In genomic region chr10:23067337-23067736, GRCh38 we compare ENCODE assay signal across 18 cellular contexts. TPM values are rescaled to one million over a fixed set of nuclear protein-coding genes. Genes with fewer than 3 reads are reported as not detected.
DNase-seq lines count a peak whose midpoint lies in the region; ATAC-seq, FAIRE-seq and TF ChIP-seq lines count a peak whose summit lies in the region.
"Had no signal": no experiment of that assay in that cellular context is flagged by ENCODE, and none has a peak within 500 bp of the region (broad histone marks: within the 10 kb centered on the region; RNA-seq: fewer than 3 reads in every experiment).

No MANE protein-coding gene starts in this region.

- intact Hi-C loops in K562 (cut with micrococcal nuclease), result loop anchor here (5.0 kb wide), 2 partner anchors 205 to 1075 kb away; no protein-coding TSS in a partner anchor
- intact Hi-C loops in A673 (cut with micrococcal nuclease; ENCODE audit: unreplicated experiment), result loop anchor here (5.0 to 10.0 kb wide), 3 partner anchors 80 to 1075 kb away; no protein-coding TSS in a partner anchor

- H3K27me3 ChIP-seq in K562 (ENCODE audit: control insufficient read depth in 2 of 2, insufficient read depth in 2 of 2, low read length in 2 of 2) (no peaks in the 10 kb centered on the region), neuronal stem cell (ENCODE audit: control insufficient read depth in 3 of 3, insufficient read depth in 3 of 3, low read depth in 1 of 3, low read length in 3 of 3) (no peaks in the 10 kb centered on the region), A673 (replicated peaks; ENCODE audit: insufficient read depth, low read depth, low read length, poor library complexity) (no peaks in the 10 kb centered on the region)

- TF ChIP-seq EP300 in K562 (IDR thresholded peaks at IDR 0.05; ENCODE audit: low read length), result no peak

- H3K27me3 Mint-ChIP-seq in activated naive CD4-positive, alpha-beta T cell treated with anti-CD3 and anti-CD28 coated beads, Interleukin-2, amount 50 U/mL, for 24 hours, result peaks cover 3% of the 10 kb centered on the region
- H3K27me3 Mint-ChIP-seq in nephron progenitor cell (ENCODE audit: low read depth, poor library complexity), result no peaks in the 10 kb centered on the region

- peak overlapping the region; percentile 76 for H3K27ac Mint-ChIP-seq in activated naive CD4-positive, alpha-beta T cell treated with anti-CD3 and anti-CD28 coated beads, Interleukin-2, amount 50 U/mL, for 24 hours
- H3K27ac Mint-ChIP-seq in nephron progenitor cell, result peak overlapping the region; percentile 66
- H3K27ac Mint-ChIP-seq: CD4-positive, alpha-beta memory T cell; H9 had no signal

- in situ Hi-C loops in K562 (cut with MboI), result loop anchor here (10.0 kb wide), 2 partner anchors 493 to 1063 kb away; partner anchors contain the start of gene DNAJC1

- CTCF ChIA-PET in K562 (lab: Yijun Ruan, JAX; ENCODE audit: low intra/inter-chr PET ratio) (interaction anchor here (1.3 to 1.5 kb wide), 2 partner anchors 79 to 493 kb away, joined by 3 to 4 read pairs; no protein-coding TSS in a partner anchor), A673 (lab: Charles Lee) (no interaction called here)

- no peak overlapping the region for H2BK120ac ChIP-seq in neuronal stem cell (ENCODE audit: low read depth, low read length)

- no peak overlapping the region for H3K18ac ChIP-seq in neuronal stem cell (ENCODE audit: low read length)

- H3K4me3 Mint-ChIP-seq in activated naive CD4-positive, alpha-beta T cell treated with anti-CD3 and anti-CD28 coated beads, Interleukin-2, amount 50 U/mL, for 24 hours, result no peak overlapping the region
- H3K4me3 Mint-ChIP-seq in nephron progenitor cell, result no peak overlapping the region
- H3K4me3 Mint-ChIP-seq: H9 had no signal

- H2AK5ac ChIP-seq in neuronal stem cell (ENCODE audit: low read depth, low read length), result no peak overlapping the region

- H3K9me1 ChIP-seq in K562 (ENCODE audit: control insufficient read depth, insufficient read depth, low read length), result no peaks in the 10 kb centered on the region

- H4K8ac ChIP-seq in neuronal stem cell (ENCODE audit: low read depth, low read length), result no peak overlapping the region

- no peak for DNase-seq in activated naive CD4-positive, alpha-beta T cell treated with Interleukin-2 at 50 U/mL for 16 hours
- DNase-seq in K562 (ENCODE audit: extremely low read depth in 1 of 4, low spot score in 3 of 4) (no peak), nephron progenitor cell (no peak), neuronal stem cell (ENCODE audit: low spot score) (no peak), cortex of kidney (lab: John Stamatoyannopoulos, UW) (no peak), A673 (ENCODE audit: low spot score) (no peak), kidney glomerular epithelial cell (lab: John Stamatoyannopoulos, UW) (no peak)
- DNase-seq: ACHN; Calu3; CD4-positive, alpha-beta memory T cell; COR-L47; GF-D8; H9 had no signal

- no peaks in the 10 kb centered on the region for H3K36me3 Mint-ChIP-seq in activated naive CD4-positive, alpha-beta T cell treated with anti-CD3 and anti-CD28 coated beads, Interleukin-2, amount 50 U/mL, for 24 hours
- no peaks in the 10 kb centered on the region for H3K36me3 Mint-ChIP-seq in nephron progenitor cell (ENCODE audit: low read depth)
- H3K36me3 Mint-ChIP-seq: CD4-positive, alpha-beta memory T cell had no signal

- H3K36me3 ChIP-seq in K562 (ENCODE audit: control insufficient read depth, insufficient read depth, low read length) (no peaks in the 10 kb centered on the region), neuronal stem cell (replicated peaks in 1 of 2; ENCODE audit: control insufficient read depth in 2 of 2, insufficient read depth in 2 of 2, low read length in 2 of 2) (no peaks in the 10 kb centered on the region), A673 (ENCODE audit: insufficient read depth, low read length, poor library complexity, severe bottlenecking) (no peaks in the 10 kb centered on the region)

- H2BK5ac ChIP-seq in neuronal stem cell (ENCODE audit: low read length), result no peak overlapping the region

- no peak overlapping the region for H2BK12ac ChIP-seq in neuronal stem cell (ENCODE audit: low read length)

- WGBS in K562 (ENCODE audit: insufficient coverage, low coverage, missing lambda C conversion rate), result 87% methylated on average over 8 of the region's 12 CpGs
- WGBS in neuronal stem cell (ENCODE audit: extremely low coverage in 2 of 2, insufficient read length in 2 of 2, insufficient replicate concordance in 1 of 2), 2 donors, result no CpG with 5 or more reads among the region's 12 CpGs

- H3K79me2 ChIP-seq in K562 (ENCODE audit: control insufficient read depth, insufficient read depth, low read length), result no peaks in the 10 kb centered on the region

- H3K4me1 ChIP-seq in K562 (replicated peaks in 1 of 2; ENCODE audit: control insufficient read depth in 2 of 2, insufficient read depth in 2 of 2, low read length in 2 of 2), result peaks cover 17 to 25% of the 10 kb centered on the region in 2 experiments
- peaks cover 0 to 6% of the 10 kb centered on the region in 2 donors for H3K4me1 ChIP-seq in neuronal stem cell (ENCODE audit: control insufficient read depth in 2 of 2, insufficient read depth in 1 of 2, low read depth in 1 of 2, low read length in 2 of 2)
- H3K4me1 ChIP-seq in A673 (ENCODE audit: insufficient read depth, low read length, poor library complexity, severe bottlenecking), result peaks cover 8% of the 10 kb centered on the region

- H4K20me1 ChIP-seq in K562 (replicated peaks; ENCODE audit: control insufficient read depth, insufficient read depth, low read length), result no peaks in the 10 kb centered on the region

- H3K9ac ChIP-seq in K562 (ENCODE audit: insufficient read depth in 1 of 2, low read depth in 2 of 2, low read length in 2 of 2) (no peak overlapping the region), neuronal stem cell (ENCODE audit: low read depth, low read length, poor library complexity) (peak overlapping the region; percentile 47)

- no peak overlapping the region for H3K4ac ChIP-seq in neuronal stem cell (ENCODE audit: low read length)

- no peak overlapping the region for H2BK15ac ChIP-seq in neuronal stem cell (ENCODE audit: low read length)

- H2AFZ ChIP-seq in K562 (ENCODE audit: low read depth, low read length) (peak overlapping the region; percentile 81; the same call in 1 of the 2 replicates), neuronal stem cell (ENCODE audit: low read length) (no peak overlapping the region)

- no peaks in the 10 kb centered on the region for H3K4me1 Mint-ChIP-seq in activated naive CD4-positive, alpha-beta T cell treated with anti-CD3 and anti-CD28 coated beads, Interleukin-2, amount 50 U/mL, for 24 hours
- peaks cover 67% of the 10 kb centered on the region for H3K4me1 Mint-ChIP-seq in nephron progenitor cell

- no peaks in the 10 kb centered on the region for H3K9me3 Mint-ChIP-seq in activated naive CD4-positive, alpha-beta T cell treated with anti-CD3 and anti-CD28 coated beads, Interleukin-2, amount 50 U/mL, for 24 hours
- H3K9me3 Mint-ChIP-seq in nephron progenitor cell, result no peaks in the 10 kb centered on the region
- H3K9me3 Mint-ChIP-seq: CD4-positive, alpha-beta memory T cell; H9 had no signal

- TF ChIP-seq CTCF in K562 (IDR thresholded peaks at IDR 0.05 in 2 of 3, conservative IDR thresholded peaks at IDR 0.05 in 1 of 3; ENCODE audit: insufficient read depth in 2 of 3, low read depth in 1 of 3, low read length in 3 of 3), result no peak
- TF ChIP-seq CTCF in nephron progenitor cell (IDR thresholded peaks at IDR 0.05), result no peak
- no peak for TF ChIP-seq CTCF in A673 (conservative IDR thresholded peaks at IDR 0.05; ENCODE audit: low read depth, low read length)

- H3K4me3 ChIP-seq in K562 (no peak overlapping the region), neuronal stem cell (ENCODE audit: low read length in 2 of 2) (no peak overlapping the region), A673 (ENCODE audit: low read depth, low read length, poor library complexity, severe bottlenecking) (no peak overlapping the region)

- no peak overlapping the region for H4K91ac ChIP-seq in neuronal stem cell (ENCODE audit: low read depth, low read length, poor library complexity)

- POLR2A ChIA-PET in K562 (lab: Yijun Ruan, JAX) (no interaction called here), A673 (lab: Charles Lee; ENCODE audit: low non-redundant PET) (no interaction called here)

- H3K4me2 ChIP-seq in K562 (ENCODE audit: insufficient read depth, low read length) (no peak overlapping the region), neuronal stem cell (ENCODE audit: insufficient read depth, low read length, poor library complexity, severe bottlenecking) (no peak overlapping the region)

- BruUV-seq in K562 (replicated peaks; lab: Mats Ljungman, UMichigan) (no TSS peak), A673 (replicated peaks; lab: Mats Ljungman, UMichigan) (no TSS peak)

- H3K9me3 ChIP-seq in K562 (replicated peaks; ENCODE audit: control insufficient read depth, insufficient read depth, low read depth, low read length) (no peaks in the 10 kb centered on the region), neuronal stem cell (replicated peaks in 1 of 2; ENCODE audit: control insufficient read depth in 2 of 2, insufficient read depth in 1 of 2, low read depth in 1 of 2, low read length in 2 of 2) (no peaks in the 10 kb centered on the region), A673 (ENCODE audit: low read depth, low read length, poor library complexity, severe bottlenecking) (no peaks in the 10 kb centered on the region)

- no peak overlapping the region for H3K23ac ChIP-seq in neuronal stem cell (ENCODE audit: low read depth, low read length, poor library complexity)

- no peak for FAIRE-seq in K562 (lab: Jason Lieb, UNC)
- FAIRE-seq: A204.1, GM12891, GM18507 had no signal

- peaks cover 1% of the 10 kb centered on the region for H3K79me1 ChIP-seq in neuronal stem cell (ENCODE audit: low read depth, low read length)

- ATAC-seq in K562, result no peak

- H3K27ac ChIP-seq in K562 (ENCODE audit: extremely low read depth, low read depth, low read length) (no peak overlapping the region), neuronal stem cell (replicated peaks; ENCODE audit: low read length) (no peak overlapping the region), A673 (ENCODE audit: low read depth, low read length, poor library complexity, severe bottlenecking) (no peak overlapping the region)
- H3K27ac ChIP-seq: 22Rv1 had no signal

- no peak for TF ChIP-seq POLR2A in K562 (conservative IDR thresholded peaks at IDR 0.05)

- no peak overlapping the region for H3K14ac ChIP-seq in neuronal stem cell (ENCODE audit: low read length)

- no peak for TF ChIP-seq RAD21 in K562 (CRISPR knock-in tag; conservative IDR thresholded peaks at IDR 0.05 in 1 of 2, IDR thresholded peaks at IDR 0.05 in 1 of 2)

RNA-seq across cellular contexts. Expression of gene MSRB2, which starts 28.0 kb away (rescaled TPM):
- total RNA-seq in K562 (2011; cell fraction: chromatin; rRNA removed; ENCODE audit: low replicate concordance), result 3.1 and 3.8 TPM in 2 replicates
- total RNA-seq in K562 (2011; cell fraction: nucleolus; rRNA removed), result 1.4 and 3.0 TPM in 2 replicates
- total RNA-seq in K562 (2011; cell fraction: nucleoplasm; rRNA removed), result 1.5 and 2.7 TPM in 2 replicates
- total RNA-seq in K562 (2014; rRNA removed) (7.9 and 10.7 TPM in 2 replicates), K562 (2014; rRNA removed; fragmentation: Illumina TruSeq; extraction: Trizol) (3.6 and 5.5 TPM in 2 replicates), K562 (2015; rRNA removed; fragmentation: Illumina TruSeq; extraction: Trizol) (4.4 and 6.1 TPM in 2 replicates), K562 (2021) (9.5 and 10.0 TPM in 2 replicates), A673 (2021) (6.4 and 9.1 TPM in 2 replicates)
- polyA plus RNA-seq in K562 (2011; rRNA removed) (18.9 and 22.3 TPM in 2 replicates), K562 (2014; fragmentation: Illumina TruSeq; extraction: Trizol) (3.4 and 6.7 TPM in 2 replicates), K562 (2014; fragmentation: Nextera tagmentation; extraction: Ambion mirVana) (1 to 10 TPM; 1.5 to 2.0 TPM), K562 (2014; rRNA removed) (5.9 and 8.3 TPM in 2 replicates)
- 6.7 and 8.2 TPM in 2 replicates for polyA plus RNA-seq in K562 (2011; cell fraction: cytosol; rRNA removed)
- polyA plus RNA-seq in K562 (2011; cell fraction: nucleus; rRNA removed), result 7.8 and 10.8 TPM in 2 replicates
- polyA plus RNA-seq in K562 (2012), result 15.3 and 31.8 TPM in 2 replicates
- polyA minus RNA-seq in K562 (2011; rRNA and poly(A)+ RNA removed), result 3.4 and 4.4 TPM in 2 replicates
- polyA minus RNA-seq in K562 (2011; cell fraction: cytosol; rRNA and poly(A)+ RNA removed), result 1.5 and 2.2 TPM in 2 replicates
- polyA minus RNA-seq in K562 (2011; cell fraction: nucleus; rRNA and poly(A)+ RNA removed), result 1.1 and 1.2 TPM in 2 replicates
- 18.6 TPM for polyA plus RNA-seq in neuronal stem cell (2013, experiment 1 of 2)
- polyA plus RNA-seq in neuronal stem cell (2013, experiment 2 of 2), result 18.2 TPM
